ENCODE assay signal across 10 cellular contexts in genomic region chr15:63348392-63348791, GRCh38. TPM values are rescaled to one million over a fixed set of nuclear protein-coding genes. Genes with fewer than 3 reads are reported as not detected.
DNase-seq lines count a peak whose midpoint lies in the region; ATAC-seq, FAIRE-seq and TF ChIP-seq lines count a peak whose summit lies in the region.
"Had no signal": no experiment of that assay in that cellular context is flagged by ENCODE, and none has a peak within 500 bp of the region (broad histone marks: within the 10 kb centered on the region; RNA-seq: fewer than 3 reads in every experiment).

No MANE protein-coding gene starts in this region.

- DNase-seq in right lobe of liver (peak in 1 of 3 donors; percentile 44), HepG2 (ENCODE audit: low spot score) (no peak), astrocyte of the hippocampus (ENCODE audit: low read depth, low spot score) (peak; percentile 88), keratinocyte (ENCODE audit: low read depth, low spot score) (no peak), upper lobe of left lung (peak; percentile 68 to 78), SW480 (ENCODE audit: low spot score) (no peak)
- no peak for DNase-seq in activated CD8-positive, alpha-beta memory T cell treated with anti-CD3 and anti-CD28 coated beads, Interleukin-2, amount 50 U/mL, for 48 hours
- DNase-seq in activated effector memory CD4-positive, alpha-beta T cell treated with Interleukin-2 at 50 U/mL for 16 hours = no peak
- DNase-seq: CD4-positive, CD25-positive, alpha-beta regulatory T cell had no signal

- no peak for TF ChIP-seq RAD21 in HepG2 (CRISPR knock-in tag; IDR thresholded peaks at IDR 0.05)

- H3K4me1 ChIP-seq in right lobe of liver = no peaks in the 10 kb centered on the region
- H3K4me1 ChIP-seq in HepG2 (ENCODE audit: insufficient read depth, low read length) = no peaks in the 10 kb centered on the region
- H3K4me1 ChIP-seq in keratinocyte (ENCODE audit: control insufficient read depth, extremely low read depth, insufficient read depth, low read length) = peaks cover 78% of the 10 kb centered on the region
- H3K4me1 ChIP-seq in upper lobe of left lung = peaks cover 0 to 9% (median 5%) of the 10 kb centered on the region in 4 donors

- H2AFZ ChIP-seq in HepG2 (ENCODE audit: low read length) (no peak overlapping the region), keratinocyte (ENCODE audit: control insufficient read depth, low read length) (peak overlapping the region; percentile 60)

- POLR2A ChIA-PET in HepG2 (lab: Yijun Ruan, JAX) = no interaction called here

- no peaks in the 10 kb centered on the region for H3K79me2 ChIP-seq in HepG2 (ENCODE audit: insufficient read depth, low read length)
- peaks cover 2% of the 10 kb centered on the region for H3K79me2 ChIP-seq in keratinocyte (ENCODE audit: control insufficient read depth, insufficient read depth, low read length)

- no peak for TF ChIP-seq EP300 in HepG2 (IDR thresholded peaks at IDR 0.05; ENCODE audit: low read depth in 2 of 2, low read length in 2 of 2)
- TF ChIP-seq EP300 in HepG2 (CRISPR knock-in tag; IDR thresholded peaks at IDR 0.05; ENCODE audit: borderline replicate concordance) = no peak
- TF ChIP-seq EP300 in upper lobe of left lung (IDR thresholded peaks at IDR 0.05) = no peak

- H4K20me1 ChIP-seq in HepG2 (ENCODE audit: insufficient read depth, low read length) (no peaks in the 10 kb centered on the region), keratinocyte (ENCODE audit: control insufficient read depth, extremely low read depth, insufficient read depth, low read length) (no peaks in the 10 kb centered on the region)

- H3K4me3 ChIP-seq in right lobe of liver (no peak overlapping the region), HepG2 (replicated peaks in 1 of 3; ENCODE audit: insufficient read depth in 1 of 3, low read depth in 2 of 3, low read length in 3 of 3) (no peak overlapping the region), keratinocyte (ENCODE audit: control insufficient read depth in 2 of 3, extremely low read depth in 1 of 3, insufficient read depth in 2 of 3, low read depth in 1 of 3, low read length in 3 of 3) (peak overlapping the region in 2 of 3 experiments; percentile 14 to 25), upper lobe of left lung (no peak overlapping the region)

- CTCF ChIA-PET in HepG2 (lab: Yijun Ruan, JAX; ENCODE audit: low intra/inter-chr PET ratio, low total read pairs) = no interaction called here

- H3K36me3 ChIP-seq in right lobe of liver (no peaks in the 10 kb centered on the region), HepG2 (replicated peaks in 1 of 2; ENCODE audit: control insufficient read depth in 1 of 2, insufficient read depth in 2 of 2, low read length in 2 of 2) (no peaks in the 10 kb centered on the region), keratinocyte (ENCODE audit: control insufficient read depth in 2 of 2, extremely low read depth in 1 of 2, insufficient read depth in 2 of 2, low read length in 2 of 2) (peaks cover 3 to 18% of the 10 kb centered on the region in 2 experiments), upper lobe of left lung (no peaks in the 10 kb centered on the region)

- ATAC-seq in right lobe of liver = peak; percentile 30 to 78 (median 51)
- ATAC-seq in HepG2 = no peak
- ATAC-seq in upper lobe of left lung (ENCODE audit: low FRiP score in 2 of 2) = peak in 1 of 2 donors; percentile 39
- ATAC-seq: Panc1 had no signal

- intact Hi-C loops in right lobe of liver (cut with DNase I) (no loop called here), HepG2 (cut with micrococcal nuclease; ENCODE audit: unreplicated experiment) (no loop called here)

- 69% methylated on average over 4 of the region's 7 CpGs for WGBS in right lobe of liver (ENCODE audit: insufficient coverage, low coverage, low lambda C conversion rate, missing lambda C conversion rate)
- WGBS in HepG2 (ENCODE audit: low lambda C conversion rate) = 45% methylated on average over 7 of the region's 7 CpGs
- 39 to 41% methylated on average over 7 of the region's 7 CpGs for WGBS in upper lobe of left lung, 2 donors

- BruUV-seq in HepG2 (replicated peaks; lab: Mats Ljungman, UMichigan) = no TSS peak

- H3K9ac ChIP-seq in HepG2 (ENCODE audit: insufficient read depth, low read depth, low read length) = no peak overlapping the region
- peak overlapping the region; percentile 55 for H3K9ac ChIP-seq in keratinocyte (ENCODE audit: control insufficient read depth, extremely low read depth, insufficient read depth, low read length)

- H3K4me2 ChIP-seq in HepG2 (ENCODE audit: low read depth, low read length) = no peak overlapping the region
- peak overlapping the region; percentile 72 for H3K4me2 ChIP-seq in keratinocyte (ENCODE audit: control insufficient read depth, extremely low read depth, insufficient read depth, low read depth, low read length)

- FAIRE-seq in HepG2 (lab: Jason Lieb, UNC) = no peak
- FAIRE-seq in keratinocyte (lab: Jason Lieb, UNC) = peak; percentile 95

- dilution Hi-C loops in keratinocyte (cut with MboI; ENCODE audit: extremely low pct_ligation_motif_present, low sequenced_read_pairs) = no loop called here

- in situ Hi-C loops in HepG2 (cut with HindIII; ENCODE audit: extremely low pct_ligation_motif_present, low pct_unique_long_range_greater_than_20kb) = no loop called here

- TF ChIP-seq CTCF in right lobe of liver (IDR thresholded peaks at IDR 0.05) (no peak), HepG2 (CRISPR knock-in tag; IDR thresholded peaks at IDR 0.05) (no peak), keratinocyte (optimal IDR thresholded peaks at IDR 0.05 in 1 of 3, IDR thresholded peaks at IDR 0.05 in 1 of 3, conservative IDR thresholded peaks at IDR 0.05 in 1 of 3; ENCODE audit: extremely low read depth in 1 of 3, insufficient read depth in 2 of 3, low read length in 3 of 3) (no peak), upper lobe of left lung (IDR thresholded peaks at IDR 0.05) (no peak)

- H3K27ac ChIP-seq in right lobe of liver (no peak overlapping the region), HepG2 (ENCODE audit: extremely low read length, insufficient read depth, low read length) (no peak overlapping the region), keratinocyte (ENCODE audit: control insufficient read depth, insufficient read depth, low read length) (peak overlapping the region; percentile 95), upper lobe of left lung (no peak overlapping the region)

- TF ChIP-seq POLR2A in right lobe of liver (IDR thresholded peaks at IDR 0.05) (no peak), HepG2 (IDR thresholded peaks at IDR 0.05; ENCODE audit: insufficient read depth in 1 of 2, low read depth in 2 of 2, low read length in 2 of 2) (no peak), upper lobe of left lung (IDR thresholded peaks at IDR 0.05) (no peak)

- H3K9me1 ChIP-seq in keratinocyte (ENCODE audit: control insufficient read depth, extremely low read depth, insufficient read depth, low read length) = peaks cover 9% of the 10 kb centered on the region

- H3K27me3 ChIP-seq in right lobe of liver (no peaks in the 10 kb centered on the region), HepG2 (ENCODE audit: control insufficient read depth in 1 of 2, insufficient read depth in 2 of 2, low read length in 2 of 2) (peaks cover 0 to 1% of the 10 kb centered on the region in 2 experiments; a peak in 1 of 5 replicates), keratinocyte (ENCODE audit: control insufficient read depth, extremely low read depth, insufficient read depth, low read length) (no peaks in the 10 kb centered on the region), upper lobe of left lung (no peaks in the 10 kb centered on the region)

- no peaks in the 10 kb centered on the region for H3K9me3 ChIP-seq in right lobe of liver
- no peaks in the 10 kb centered on the region for H3K9me3 ChIP-seq in HepG2 (ENCODE audit: low read length)
- H3K9me3 ChIP-seq in keratinocyte (ENCODE audit: control insufficient read depth, low read depth, low read length) = no peaks in the 10 kb centered on the region
- no peaks in the 10 kb centered on the region for H3K9me3 ChIP-seq in upper lobe of left lung

TF ChIP-seq in HepG2, 621 proteins besides CTCF, POLR2A, EP300 and RAD21 (continues in another document):
- TF ChIP-seq GATAD1 (CRISPR knock-in tag; IDR thresholded peaks at IDR 0.05) (no peak), HOXA3 (CRISPR knock-in tag; IDR thresholded peaks at IDR 0.05) (no peak)

RNA-seq across cellular contexts. Expression of gene CA12, which starts 33.3 kb away (rescaled TPM):
- total RNA-seq in right lobe of liver = 10 to 100 TPM in 2 of 6 experiments, 1 to 10 TPM in 1, under 1 TPM in 3; 0.02 to 18.3 (median 1.4) TPM
- total RNA-seq in HepG2 (2016; rRNA removed; fragmentation: Illumina TruSeq; extraction: Trizol) = 0.07 and 0.08 TPM in 2 replicates
- total RNA-seq in HepG2 (2016; cell fraction: cytosol; rRNA removed; fragmentation: Illumina TruSeq; extraction: Trizol; ENCODE audit: low read depth) = not detected in 2 replicates
- total RNA-seq in HepG2 (2016; cell fraction: insoluble cytoplasmic fraction; rRNA removed; fragmentation: Illumina TruSeq; extraction: Trizol) = 0.15 and 0.25 TPM in 2 replicates
- 0.03 TPM in 1 of 2 replicates, not detected in the other for total RNA-seq in HepG2 (2016; cell fraction: membrane; rRNA removed; fragmentation: Illumina TruSeq; extraction: Trizol)
- 0.53 and 0.60 TPM in 2 replicates for total RNA-seq in HepG2 (2016; cell fraction: nucleus; rRNA removed; fragmentation: Illumina TruSeq; extraction: Trizol)
- 0.20 and 0.52 TPM in 2 replicates for polyA plus RNA-seq in HepG2 (2011; rRNA removed)
- polyA plus RNA-seq in HepG2 (2011; cell fraction: cytosol; rRNA removed) = 0.13 and 0.28 TPM in 2 replicates
- polyA plus RNA-seq in HepG2 (2011; cell fraction: nucleus; rRNA removed) = 0.06 and 0.12 TPM in 2 replicates
- polyA plus RNA-seq in HepG2 (2012) = 0.15 and 0.19 TPM in 2 replicates
- polyA plus RNA-seq in HepG2 (2016; cell fraction: cytosol; fragmentation: Illumina TruSeq; extraction: Trizol; ENCODE audit: low read depth) = not detected in 2 replicates
- polyA plus RNA-seq in HepG2 (2016; cell fraction: insoluble cytoplasmic fraction; fragmentation: Illumina TruSeq; extraction: Trizol; ENCODE audit: low read depth) = 0.05 TPM in 1 of 2 replicates, not detected in the other
- polyA plus RNA-seq in HepG2 (2016; cell fraction: membrane; fragmentation: Illumina TruSeq; extraction: Trizol; ENCODE audit: low read depth) = not detected in 2 replicates
- 0.17 and 0.18 TPM in 2 replicates for polyA plus RNA-seq in HepG2 (2016; cell fraction: nucleus; fragmentation: Illumina TruSeq; extraction: Trizol; ENCODE audit: insufficient read depth, low read depth)
- polyA minus RNA-seq in HepG2 (2011; rRNA and poly(A)+ RNA removed; ENCODE audit: low replicate concordance) = 0.04 and 8.4 TPM in 2 replicates
- polyA minus RNA-seq in HepG2 (2011; cell fraction: cytosol; rRNA and poly(A)+ RNA removed) = 0.20 and 0.70 TPM in 2 replicates
- polyA minus RNA-seq in HepG2 (2011; cell fraction: nucleus; rRNA and poly(A)+ RNA removed) = 0.37 TPM in 1 of 2 replicates, not detected in the other
- polyA plus RNA-seq in keratinocyte = 101 to 220 TPM (median 158 TPM) in 3 replicates
- 45.2 TPM for polyA plus RNA-seq in keratinocyte (2011; ENCODE audit: low read depth)
- polyA plus RNA-seq in keratinocyte (2011; cell fraction: cytosol; rRNA removed) = 52.6 and 62.1 TPM in 2 replicates
- 202 and 203 TPM in 2 replicates for polyA plus RNA-seq in keratinocyte (2011; cell fraction: nucleus; rRNA removed)
- 78.2 and 80.9 TPM in 2 replicates for polyA plus RNA-seq in keratinocyte (2012; ENCODE audit: low replicate concordance)
- 71.9 to 160 TPM (median 122 TPM) in 3 replicates for polyA minus RNA-seq in keratinocyte
- 91.3 TPM for polyA minus RNA-seq in keratinocyte (2011; cell fraction: cytosol; rRNA and poly(A)+ RNA removed)
- polyA minus RNA-seq in keratinocyte (2011; cell fraction: nucleus; rRNA and poly(A)+ RNA removed) = 234 and 311 TPM in 2 replicates
- 10 to 100 TPM in 1 of 6 donors, 1 to 10 TPM in 5; 2.2 to 14.6 (median 6.4) TPM for total RNA-seq in upper lobe of left lung
- total RNA-seq: CD4-positive, CD25-positive, alpha-beta regulatory T cell had no signal
- polyA plus RNA-seq: CD4-positive, CD25-positive, alpha-beta regulatory T cell had no signal

Comparison
In these comparisons a context has a peak if more than half of its experiments do, and no peak if none do; other contexts are left out.
1. DNase-seq: peak in astrocyte of the hippocampus (single experiment) and upper lobe of left lung (2 of 2); none in HepG2 (single experiment), keratinocyte (single experiment), activated CD8-positive, alpha-beta memory T cell treated with anti-CD3 and anti-CD28 coated beads, Interleukin-2, amount 50 U/mL, for 48 hours (single experiment), SW480 (single experiment) and activated effector memory CD4-positive, alpha-beta T cell treated with Interleukin-2 at 50 U/mL for 16 hours (single experiment).
2. H3K4me3 ChIP-seq: peak in keratinocyte (2 of 3); none in right lobe of liver (0 of 3), HepG2 (0 of 3) and upper lobe of left lung (0 of 4).